Comparison of ENCODE assay signal across 1 cellular context in genomic region chr9:137506274-137506673, GRCh38.
TF ChIP-seq lines count a peak whose summit lies in the region.

No MANE protein-coding gene starts in this region.

TF ChIP-seq in GM23338, 12 proteins besides CTCF, POLR2A, EP300 and RAD21:
- TF ChIP-seq EZH2 (IDR thresholded peaks at IDR 0.05; ENCODE audit: low read depth, unreplicated experiment) (no peak), CREB1 (CRISPR knock-in tag; IDR thresholded peaks at IDR 0.05; ENCODE audit: low read depth) (no peak), NANOG (IDR thresholded peaks at IDR 0.05; ENCODE audit: borderline replicate concordance) (no peak), ZNF462 (CRISPR knock-in tag; IDR thresholded peaks at IDR 0.05) (no peak), ETS1 (IDR thresholded peaks at IDR 0.05) (no peak), JUNB (IDR thresholded peaks at IDR 0.05; ENCODE audit: unreplicated experiment) (no peak), ZNF331 (CRISPR knock-in tag; IDR thresholded peaks at IDR 0.05; ENCODE audit: low read depth) (no peak), REST (IDR thresholded peaks at IDR 0.05; ENCODE audit: unreplicated experiment) (no peak), ZNF114 (CRISPR knock-in tag; IDR thresholded peaks at IDR 0.05) (no peak), POLR2AphosphoS5 (IDR thresholded peaks at IDR 0.05; ENCODE audit: low read depth) (no peak), STAT1 (IDR thresholded peaks at IDR 0.05; ENCODE audit: unreplicated experiment) (no peak), EZH2phosphoT487 (IDR thresholded peaks at IDR 0.05; ENCODE audit: unreplicated experiment) (no peak)
